In genomic region chr22:42994917-42995562, GRCh38 we compare ENCODE assay signal across 1 cellular context.
TF ChIP-seq lines count a peak whose summit lies in the region.

No MANE protein-coding gene starts in this region.

TF ChIP-seq in HepG2, 621 proteins besides CTCF, POLR2A, EP300 and RAD21 (continued from another document and continues in another):
- TF ChIP-seq, protein P1, sequence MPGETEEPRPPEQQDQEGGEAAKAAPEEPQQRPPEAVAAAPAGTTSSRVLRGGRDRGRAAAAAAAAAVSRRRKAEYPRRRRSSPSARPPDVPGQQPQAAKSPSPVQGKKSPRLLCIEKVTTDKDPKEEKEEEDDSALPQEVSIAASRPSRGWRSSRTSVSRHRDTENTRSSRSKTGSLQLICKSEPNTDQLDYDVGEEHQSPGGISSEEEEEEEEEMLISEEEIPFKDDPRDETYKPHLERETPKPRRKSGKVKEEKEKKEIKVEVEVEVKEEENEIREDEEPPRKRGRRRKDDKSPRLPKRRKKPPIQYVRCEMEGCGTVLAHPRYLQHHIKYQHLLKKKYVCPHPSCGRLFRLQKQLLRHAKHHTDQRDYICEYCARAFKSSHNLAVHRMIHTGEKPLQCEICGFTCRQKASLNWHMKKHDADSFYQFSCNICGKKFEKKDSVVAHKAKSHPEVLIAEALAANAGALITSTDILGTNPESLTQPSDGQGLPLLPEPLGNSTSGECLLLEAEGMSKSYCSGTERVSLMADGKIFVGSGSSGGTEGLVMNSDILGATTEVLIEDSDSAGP (CRISPR knock-in tag; IDR thresholded peaks at IDR 0.05; ENCODE audit: borderline replicate concordance): no peak
- TF ChIP-seq ZNF446 (CRISPR knock-in tag; IDR thresholded peaks at IDR 0.05) (no peak), ZNF672 (CRISPR knock-in tag; IDR thresholded peaks at IDR 0.05) (no peak), CC2D1A (CRISPR knock-in tag; IDR thresholded peaks at IDR 0.05) (no peak), ZNF782 (CRISPR knock-in tag; IDR thresholded peaks at IDR 0.05; ENCODE audit: borderline replicate concordance) (no peak), ZNF577 (CRISPR knock-in tag; IDR thresholded peaks at IDR 0.05; ENCODE audit: borderline replicate concordance, low read depth) (no peak), CHCHD3 (CRISPR knock-in tag; IDR thresholded peaks at IDR 0.05) (no peak), HNRNPH1 (optimal IDR thresholded peaks at IDR 0.05; ENCODE audit: low read depth, low read length) (no peak), ZNF441 (CRISPR knock-in tag; IDR thresholded peaks at IDR 0.05; ENCODE audit: borderline replicate concordance) (no peak), ZNF660 (CRISPR knock-in tag; IDR thresholded peaks at IDR 0.05; ENCODE audit: borderline replicate concordance, low read depth) (no peak), GTF2F1 (IDR thresholded peaks at IDR 0.05; ENCODE audit: low read length) (no peak), HOXA5 (CRISPR knock-in tag; IDR thresholded peaks at IDR 0.05) (peak; percentile 65; the same call in 1 of the 2 replicates), MZF1 (CRISPR knock-in tag; IDR thresholded peaks at IDR 0.05; ENCODE audit: borderline replicate concordance) (no peak), KDM5B (CRISPR knock-in tag; IDR thresholded peaks at IDR 0.05; ENCODE audit: borderline replicate concordance) (no peak), EED (CRISPR knock-in tag; IDR thresholded peaks at IDR 0.05) (no peak), ZBED4 (CRISPR knock-in tag; IDR thresholded peaks at IDR 0.05; ENCODE audit: borderline replicate concordance) (no peak), RERE (CRISPR knock-in tag; IDR thresholded peaks at IDR 0.05; ENCODE audit: low read depth) (no peak), FOXJ3 (CRISPR knock-in tag; IDR thresholded peaks at IDR 0.05; ENCODE audit: borderline replicate concordance) (peak; percentile 86; the same call in 1 of the 2 replicates), TP53 (CRISPR knock-in tag; conservative IDR thresholded peaks at IDR 0.05) (no peak), ZNF512B (CRISPR knock-in tag; IDR thresholded peaks at IDR 0.05; ENCODE audit: borderline replicate concordance) (peak; percentile 56; the same call in 1 of the 2 replicates), PHF20 (CRISPR knock-in tag; IDR thresholded peaks at IDR 0.05) (no peak), ZNF30 (CRISPR knock-in tag; IDR thresholded peaks at IDR 0.05) (no peak), PCBP2 (optimal IDR thresholded peaks at IDR 0.05; ENCODE audit: low read depth, low read length, poor library complexity, severe bottlenecking) (no peak), FOXO1 (CRISPR knock-in tag; IDR thresholded peaks at IDR 0.05) (peak; percentile 15; the same call in 1 of the 2 replicates), SKI (IDR thresholded peaks at IDR 0.05; ENCODE audit: partially characterized antibody) (peak; percentile 78), ZNF335 (CRISPR knock-in tag; IDR thresholded peaks at IDR 0.05) (no peak), SAP130 (CRISPR knock-in tag; IDR thresholded peaks at IDR 0.05; ENCODE audit: low read depth) (peak; percentile 81), ZNF20 (CRISPR knock-in tag; IDR thresholded peaks at IDR 0.05) (no peak)
- TF ChIP-seq, protein P2, sequence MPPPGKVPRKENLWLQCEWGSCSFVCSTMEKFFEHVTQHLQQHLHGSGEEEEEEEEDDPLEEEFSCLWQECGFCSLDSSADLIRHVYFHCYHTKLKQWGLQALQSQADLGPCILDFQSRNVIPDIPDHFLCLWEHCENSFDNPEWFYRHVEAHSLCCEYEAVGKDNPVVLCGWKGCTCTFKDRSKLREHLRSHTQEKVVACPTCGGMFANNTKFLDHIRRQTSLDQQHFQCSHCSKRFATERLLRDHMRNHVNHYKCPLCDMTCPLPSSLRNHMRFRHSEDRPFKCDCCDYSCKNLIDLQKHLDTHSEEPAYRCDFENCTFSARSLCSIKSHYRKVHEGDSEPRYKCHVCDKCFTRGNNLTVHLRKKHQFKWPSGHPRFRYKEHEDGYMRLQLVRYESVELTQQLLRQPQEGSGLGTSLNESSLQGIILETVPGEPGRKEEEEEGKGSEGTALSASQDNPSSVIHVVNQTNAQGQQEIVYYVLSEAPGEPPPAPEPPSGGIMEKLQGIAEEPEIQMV (CRISPR knock-in tag; IDR thresholded peaks at IDR 0.05; ENCODE audit: low read depth): 0 out of 2 replicates have a peak, but pooled peaks have one; percentile 50
- TF ChIP-seq, protein P3, sequence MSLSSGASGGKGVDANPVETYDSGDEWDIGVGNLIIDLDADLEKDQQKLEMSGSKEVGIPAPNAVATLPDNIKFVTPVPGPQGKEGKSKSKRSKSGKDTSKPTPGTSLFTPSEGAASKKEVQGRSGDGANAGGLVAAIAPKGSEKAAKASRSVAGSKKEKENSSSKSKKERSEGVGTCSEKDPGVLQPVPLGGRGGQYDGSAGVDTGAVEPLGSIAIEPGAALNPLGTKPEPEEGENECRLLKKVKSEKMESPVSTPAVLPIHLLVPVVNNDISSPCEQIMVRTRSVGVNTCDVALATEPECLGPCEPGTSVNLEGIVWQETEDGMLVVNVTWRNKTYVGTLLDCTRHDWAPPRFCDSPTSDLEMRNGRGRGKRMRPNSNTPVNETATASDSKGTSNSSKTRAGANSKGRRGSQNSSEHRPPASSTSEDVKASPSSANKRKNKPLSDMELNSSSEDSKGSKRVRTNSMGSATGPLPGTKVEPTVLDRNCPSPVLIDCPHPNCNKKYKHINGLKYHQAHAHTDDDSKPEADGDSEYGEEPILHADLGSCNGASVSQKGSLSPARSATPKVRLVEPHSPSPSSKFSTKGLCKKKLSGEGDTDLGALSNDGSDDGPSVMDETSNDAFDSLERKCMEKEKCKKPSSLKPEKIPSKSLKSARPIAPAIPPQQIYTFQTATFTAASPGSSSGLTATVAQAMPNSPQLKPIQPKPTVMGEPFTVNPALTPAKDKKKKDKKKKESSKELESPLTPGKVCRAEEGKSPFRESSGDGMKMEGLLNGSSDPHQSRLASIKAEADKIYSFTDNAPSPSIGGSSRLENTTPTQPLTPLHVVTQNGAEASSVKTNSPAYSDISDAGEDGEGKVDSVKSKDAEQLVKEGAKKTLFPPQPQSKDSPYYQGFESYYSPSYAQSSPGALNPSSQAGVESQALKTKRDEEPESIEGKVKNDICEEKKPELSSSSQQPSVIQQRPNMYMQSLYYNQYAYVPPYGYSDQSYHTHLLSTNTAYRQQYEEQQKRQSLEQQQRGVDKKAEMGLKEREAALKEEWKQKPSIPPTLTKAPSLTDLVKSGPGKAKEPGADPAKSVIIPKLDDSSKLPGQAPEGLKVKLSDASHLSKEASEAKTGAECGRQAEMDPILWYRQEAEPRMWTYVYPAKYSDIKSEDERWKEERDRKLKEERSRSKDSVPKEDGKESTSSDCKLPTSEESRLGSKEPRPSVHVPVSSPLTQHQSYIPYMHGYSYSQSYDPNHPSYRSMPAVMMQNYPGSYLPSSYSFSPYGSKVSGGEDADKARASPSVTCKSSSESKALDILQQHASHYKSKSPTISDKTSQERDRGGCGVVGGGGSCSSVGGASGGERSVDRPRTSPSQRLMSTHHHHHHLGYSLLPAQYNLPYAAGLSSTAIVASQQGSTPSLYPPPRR (CRISPR knock-in tag; IDR thresholded peaks at IDR 0.05; ENCODE audit: borderline replicate concordance): peak; percentile 69
- TF ChIP-seq, protein P4, sequence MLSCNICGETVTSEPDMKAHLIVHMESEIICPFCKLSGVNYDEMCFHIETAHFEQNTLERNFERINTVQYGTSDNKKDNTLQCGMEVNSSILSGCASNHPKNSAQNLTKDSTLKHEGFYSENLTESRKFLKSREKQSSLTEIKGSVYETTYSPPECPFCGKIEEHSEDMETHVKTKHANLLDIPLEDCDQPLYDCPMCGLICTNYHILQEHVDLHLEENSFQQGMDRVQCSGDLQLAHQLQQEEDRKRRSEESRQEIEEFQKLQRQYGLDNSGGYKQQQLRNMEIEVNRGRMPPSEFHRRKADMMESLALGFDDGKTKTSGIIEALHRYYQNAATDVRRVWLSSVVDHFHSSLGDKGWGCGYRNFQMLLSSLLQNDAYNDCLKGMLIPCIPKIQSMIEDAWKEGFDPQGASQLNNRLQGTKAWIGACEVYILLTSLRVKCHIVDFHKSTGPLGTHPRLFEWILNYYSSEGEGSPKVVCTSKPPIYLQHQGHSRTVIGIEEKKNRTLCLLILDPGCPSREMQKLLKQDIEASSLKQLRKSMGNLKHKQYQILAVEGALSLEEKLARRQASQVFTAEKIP (CRISPR knock-in tag; IDR thresholded peaks at IDR 0.05; ENCODE audit: borderline replicate concordance): no peak
- TF ChIP-seq, protein P5, sequence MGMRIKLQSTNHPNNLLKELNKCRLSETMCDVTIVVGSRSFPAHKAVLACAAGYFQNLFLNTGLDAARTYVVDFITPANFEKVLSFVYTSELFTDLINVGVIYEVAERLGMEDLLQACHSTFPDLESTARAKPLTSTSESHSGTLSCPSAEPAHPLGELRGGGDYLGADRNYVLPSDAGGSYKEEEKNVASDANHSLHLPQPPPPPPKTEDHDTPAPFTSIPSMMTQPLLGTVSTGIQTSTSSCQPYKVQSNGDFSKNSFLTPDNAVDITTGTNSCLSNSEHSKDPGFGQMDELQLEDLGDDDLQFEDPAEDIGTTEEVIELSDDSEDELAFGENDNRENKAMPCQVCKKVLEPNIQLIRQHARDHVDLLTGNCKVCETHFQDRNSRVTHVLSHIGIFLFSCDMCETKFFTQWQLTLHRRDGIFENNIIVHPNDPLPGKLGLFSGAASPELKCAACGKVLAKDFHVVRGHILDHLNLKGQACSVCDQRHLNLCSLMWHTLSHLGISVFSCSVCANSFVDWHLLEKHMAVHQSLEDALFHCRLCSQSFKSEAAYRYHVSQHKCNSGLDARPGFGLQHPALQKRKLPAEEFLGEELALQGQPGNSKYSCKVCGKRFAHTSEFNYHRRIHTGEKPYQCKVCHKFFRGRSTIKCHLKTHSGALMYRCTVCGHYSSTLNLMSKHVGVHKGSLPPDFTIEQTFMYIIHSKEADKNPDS (CRISPR knock-in tag; IDR thresholded peaks at IDR 0.05): no peak
